Comparison of ENCODE assay signal across 1 cellular context in the genomic region with DNA sequence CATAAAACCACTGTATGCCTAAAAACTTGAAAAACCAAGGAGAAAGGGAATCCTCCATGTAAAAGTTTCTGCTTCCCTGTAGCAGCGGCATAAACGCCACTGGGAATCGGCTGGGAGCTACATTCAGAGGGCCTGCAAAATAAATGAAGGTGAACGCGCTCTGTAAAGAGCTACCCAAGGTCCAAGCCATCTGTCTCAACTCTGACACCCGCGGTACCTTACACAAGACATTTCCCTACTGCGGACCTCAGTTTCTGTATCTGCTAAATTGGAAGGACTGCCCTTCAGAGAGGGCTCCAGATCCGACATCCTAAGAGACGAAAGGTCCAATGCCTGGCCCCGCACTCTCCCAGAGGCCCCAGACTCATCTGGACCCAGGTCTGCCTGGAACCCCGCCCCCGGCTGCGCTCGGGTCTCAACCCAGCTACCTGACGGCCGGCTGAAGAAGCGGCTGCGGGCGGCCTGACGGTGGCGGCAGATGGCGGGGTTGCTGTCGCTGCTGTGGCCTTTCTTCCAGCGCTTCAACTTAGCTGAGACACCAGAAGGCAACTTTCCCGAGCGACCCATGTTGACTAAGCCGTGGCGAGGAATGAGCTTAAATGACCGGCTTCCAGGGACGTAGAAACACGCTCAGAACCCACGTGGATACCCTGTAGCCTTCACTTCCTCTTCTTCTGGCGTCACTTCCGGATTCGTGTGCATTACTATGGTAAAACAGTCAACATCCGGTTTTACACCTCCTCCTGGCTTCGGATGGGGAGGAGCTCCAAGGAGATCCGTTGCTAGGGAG.
TF ChIP-seq lines count a peak whose summit lies in the region.

A gene with protein sequence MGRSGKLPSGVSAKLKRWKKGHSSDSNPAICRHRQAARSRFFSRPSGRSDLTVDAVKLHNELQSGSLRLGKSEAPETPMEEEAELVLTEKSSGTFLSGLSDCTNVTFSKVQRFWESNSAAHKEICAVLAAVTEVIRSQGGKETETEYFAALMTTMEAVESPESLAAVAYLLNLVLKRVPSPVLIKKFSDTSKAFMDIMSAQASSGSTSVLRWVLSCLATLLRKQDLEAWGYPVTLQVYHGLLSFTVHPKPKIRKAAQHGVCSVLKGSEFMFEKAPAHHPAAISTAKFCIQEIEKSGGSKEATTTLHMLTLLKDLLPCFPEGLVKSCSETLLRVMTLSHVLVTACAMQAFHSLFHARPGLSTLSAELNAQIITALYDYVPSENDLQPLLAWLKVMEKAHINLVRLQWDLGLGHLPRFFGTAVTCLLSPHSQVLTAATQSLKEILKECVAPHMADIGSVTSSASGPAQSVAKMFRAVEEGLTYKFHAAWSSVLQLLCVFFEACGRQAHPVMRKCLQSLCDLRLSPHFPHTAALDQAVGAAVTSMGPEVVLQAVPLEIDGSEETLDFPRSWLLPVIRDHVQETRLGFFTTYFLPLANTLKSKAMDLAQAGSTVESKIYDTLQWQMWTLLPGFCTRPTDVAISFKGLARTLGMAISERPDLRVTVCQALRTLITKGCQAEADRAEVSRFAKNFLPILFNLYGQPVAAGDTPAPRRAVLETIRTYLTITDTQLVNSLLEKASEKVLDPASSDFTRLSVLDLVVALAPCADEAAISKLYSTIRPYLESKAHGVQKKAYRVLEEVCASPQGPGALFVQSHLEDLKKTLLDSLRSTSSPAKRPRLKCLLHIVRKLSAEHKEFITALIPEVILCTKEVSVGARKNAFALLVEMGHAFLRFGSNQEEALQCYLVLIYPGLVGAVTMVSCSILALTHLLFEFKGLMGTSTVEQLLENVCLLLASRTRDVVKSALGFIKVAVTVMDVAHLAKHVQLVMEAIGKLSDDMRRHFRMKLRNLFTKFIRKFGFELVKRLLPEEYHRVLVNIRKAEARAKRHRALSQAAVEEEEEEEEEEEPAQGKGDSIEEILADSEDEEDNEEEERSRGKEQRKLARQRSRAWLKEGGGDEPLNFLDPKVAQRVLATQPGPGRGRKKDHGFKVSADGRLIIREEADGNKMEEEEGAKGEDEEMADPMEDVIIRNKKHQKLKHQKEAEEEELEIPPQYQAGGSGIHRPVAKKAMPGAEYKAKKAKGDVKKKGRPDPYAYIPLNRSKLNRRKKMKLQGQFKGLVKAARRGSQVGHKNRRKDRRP (N-terminal part only) (minus strand): TSS at position 676 of the 790 bp plus-strand sequence. CDS start 109 bp downstream, at position 567.

TF ChIP-seq in K562, 482 proteins besides CTCF, POLR2A, EP300 and RAD21 (continued from another document and continues in another):
- TF ChIP-seq, protein P1, sequence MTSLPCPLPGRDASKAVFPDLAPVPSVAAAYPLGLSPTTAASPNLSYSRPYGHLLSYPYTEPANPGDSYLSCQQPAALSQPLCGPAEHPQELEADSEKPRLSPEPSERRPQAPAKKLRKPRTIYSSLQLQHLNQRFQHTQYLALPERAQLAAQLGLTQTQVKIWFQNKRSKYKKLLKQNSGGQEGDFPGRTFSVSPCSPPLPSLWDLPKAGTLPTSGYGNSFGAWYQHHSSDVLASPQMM (CRISPR knock-in tag; IDR thresholded peaks at IDR 0.05): no peak
- no peak for TF ChIP-seq MED1 (CRISPR knock-in tag; IDR thresholded peaks at IDR 0.05; ENCODE audit: borderline replicate concordance)
- no peak for TF ChIP-seq PHTF2 (CRISPR knock-in tag; IDR thresholded peaks at IDR 0.05)
- TF ChIP-seq ZFX (CRISPR knock-in tag; IDR thresholded peaks at IDR 0.05): peak; percentile 57
- no peak for TF ChIP-seq SMARCE1 (IDR thresholded peaks at IDR 0.05)
- TF ChIP-seq ZNF695 (CRISPR knock-in tag; IDR thresholded peaks at IDR 0.05): no peak
- TF ChIP-seq, protein P2, sequence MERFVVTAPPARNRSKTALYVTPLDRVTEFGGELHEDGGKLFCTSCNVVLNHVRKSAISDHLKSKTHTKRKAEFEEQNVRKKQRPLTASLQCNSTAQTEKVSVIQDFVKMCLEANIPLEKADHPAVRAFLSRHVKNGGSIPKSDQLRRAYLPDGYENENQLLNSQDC (CRISPR knock-in tag; IDR thresholded peaks at IDR 0.05): no peak
- TF ChIP-seq, protein P3, sequence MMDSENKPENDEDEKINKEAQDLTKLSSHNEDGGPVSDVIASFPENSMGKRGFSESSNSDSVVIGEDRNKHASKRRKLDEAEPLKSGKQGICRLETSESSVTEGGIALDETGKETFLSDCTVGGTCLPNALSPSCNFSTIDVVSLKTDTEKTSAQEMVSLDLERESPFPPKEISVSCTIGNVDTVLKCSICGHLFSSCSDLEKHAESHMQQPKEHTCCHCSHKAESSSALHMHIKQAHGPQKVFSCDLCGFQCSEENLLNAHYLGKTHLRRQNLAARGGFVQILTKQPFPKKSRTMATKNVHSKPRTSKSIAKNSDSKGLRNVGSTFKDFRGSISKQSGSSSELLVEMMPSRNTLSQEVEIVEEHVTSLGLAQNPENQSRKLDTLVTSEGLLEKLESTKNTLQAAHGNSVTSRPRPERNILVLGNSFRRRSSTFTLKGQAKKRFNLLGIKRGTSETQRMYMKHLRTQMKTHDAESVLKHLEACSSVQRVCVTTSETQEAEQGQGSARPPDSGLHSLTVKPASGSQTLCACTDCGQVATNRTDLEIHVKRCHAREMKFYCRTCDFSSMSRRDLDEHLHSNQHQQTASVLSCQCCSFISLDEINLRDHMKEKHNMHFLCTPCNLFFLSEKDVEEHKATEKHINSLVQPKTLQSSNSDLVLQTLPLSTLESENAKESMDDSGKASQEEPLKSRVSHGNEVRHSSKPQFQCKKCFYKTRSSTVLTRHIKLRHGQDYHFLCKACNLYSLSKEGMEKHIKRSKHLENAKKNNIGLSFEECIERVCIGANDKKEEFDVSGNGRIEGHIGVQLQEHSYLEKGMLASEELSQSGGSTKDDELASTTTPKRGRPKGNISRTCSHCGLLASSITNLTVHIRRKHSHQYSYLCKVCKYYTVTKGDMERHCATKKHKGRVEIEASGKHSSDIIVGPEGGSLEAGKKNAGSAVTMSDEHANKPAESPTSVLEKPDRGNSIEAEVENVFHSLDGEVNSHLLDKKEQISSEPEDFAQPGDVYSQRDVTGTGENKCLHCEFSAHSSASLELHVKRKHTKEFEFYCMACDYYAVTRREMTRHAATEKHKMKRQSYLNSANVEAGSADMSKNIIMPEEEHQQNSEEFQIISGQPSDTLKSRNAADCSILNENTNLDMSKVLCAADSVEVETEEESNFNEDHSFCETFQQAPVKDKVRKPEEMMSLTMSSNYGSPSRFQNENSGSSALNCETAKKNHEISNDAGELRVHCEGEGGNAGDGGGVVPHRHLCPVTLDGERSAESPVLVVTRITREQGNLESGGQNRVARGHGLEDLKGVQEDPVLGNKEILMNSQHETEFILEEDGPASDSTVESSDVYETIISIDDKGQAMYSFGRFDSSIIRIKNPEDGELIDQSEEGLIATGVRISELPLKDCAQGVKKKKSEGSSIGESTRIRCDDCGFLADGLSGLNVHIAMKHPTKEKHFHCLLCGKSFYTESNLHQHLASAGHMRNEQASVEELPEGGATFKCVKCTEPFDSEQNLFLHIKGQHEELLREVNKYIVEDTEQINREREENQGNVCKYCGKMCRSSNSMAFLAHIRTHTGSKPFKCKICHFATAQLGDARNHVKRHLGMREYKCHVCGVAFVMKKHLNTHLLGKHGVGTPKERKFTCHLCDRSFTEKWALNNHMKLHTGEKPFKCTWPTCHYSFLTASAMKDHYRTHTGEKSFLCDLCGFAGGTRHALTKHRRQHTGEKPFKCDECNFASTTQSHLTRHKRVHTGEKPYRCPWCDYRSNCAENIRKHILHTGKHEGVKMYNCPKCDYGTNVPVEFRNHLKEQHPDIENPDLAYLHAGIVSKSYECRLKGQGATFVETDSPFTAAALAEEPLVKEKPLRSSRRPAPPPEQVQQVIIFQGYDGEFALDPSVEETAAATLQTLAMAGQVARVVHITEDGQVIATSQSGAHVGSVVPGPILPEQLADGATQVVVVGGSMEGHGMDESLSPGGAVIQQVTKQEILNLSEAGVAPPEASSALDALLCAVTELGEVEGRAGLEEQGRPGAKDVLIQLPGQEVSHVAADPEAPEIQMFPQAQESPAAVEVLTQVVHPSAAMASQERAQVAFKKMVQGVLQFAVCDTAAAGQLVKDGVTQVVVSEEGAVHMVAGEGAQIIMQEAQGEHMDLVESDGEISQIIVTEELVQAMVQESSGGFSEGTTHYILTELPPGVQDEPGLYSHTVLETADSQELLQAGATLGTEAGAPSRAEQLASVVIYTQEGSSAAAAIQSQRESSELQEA (IDR thresholded peaks at IDR 0.05; ENCODE audit: low read depth): no peak
- TF ChIP-seq KDM1A (IDR thresholded peaks at IDR 0.05): no peak
- TF ChIP-seq ZBTB7A (IDR thresholded peaks at IDR 0.05; ENCODE audit: borderline replicate concordance, control insufficient read depth, low read depth, low read length): no peak
- no peak for TF ChIP-seq SETDB1 (IDR thresholded peaks at IDR 0.05; ENCODE audit: low read length)
- no peak for TF ChIP-seq NUFIP1 (IDR thresholded peaks at IDR 0.05; ENCODE audit: partially characterized antibody)
- no peak for TF ChIP-seq ESRRA (IDR thresholded peaks at IDR 0.05; ENCODE audit: borderline replicate concordance, low read depth)
- no peak for TF ChIP-seq ZNF324 (CRISPR knock-in tag; IDR thresholded peaks at IDR 0.05)
- no peak for TF ChIP-seq ZBTB17 (CRISPR knock-in tag; IDR thresholded peaks at IDR 0.05)
- TF ChIP-seq, protein P4, sequence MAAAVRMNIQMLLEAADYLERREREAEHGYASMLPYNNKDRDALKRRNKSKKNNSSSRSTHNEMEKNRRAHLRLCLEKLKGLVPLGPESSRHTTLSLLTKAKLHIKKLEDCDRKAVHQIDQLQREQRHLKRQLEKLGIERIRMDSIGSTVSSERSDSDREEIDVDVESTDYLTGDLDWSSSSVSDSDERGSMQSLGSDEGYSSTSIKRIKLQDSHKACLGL (CRISPR knock-in tag; IDR thresholded peaks at IDR 0.05; ENCODE audit: borderline replicate concordance, poor library complexity, severe bottlenecking): peak; percentile 96
- TF ChIP-seq, protein P5, sequence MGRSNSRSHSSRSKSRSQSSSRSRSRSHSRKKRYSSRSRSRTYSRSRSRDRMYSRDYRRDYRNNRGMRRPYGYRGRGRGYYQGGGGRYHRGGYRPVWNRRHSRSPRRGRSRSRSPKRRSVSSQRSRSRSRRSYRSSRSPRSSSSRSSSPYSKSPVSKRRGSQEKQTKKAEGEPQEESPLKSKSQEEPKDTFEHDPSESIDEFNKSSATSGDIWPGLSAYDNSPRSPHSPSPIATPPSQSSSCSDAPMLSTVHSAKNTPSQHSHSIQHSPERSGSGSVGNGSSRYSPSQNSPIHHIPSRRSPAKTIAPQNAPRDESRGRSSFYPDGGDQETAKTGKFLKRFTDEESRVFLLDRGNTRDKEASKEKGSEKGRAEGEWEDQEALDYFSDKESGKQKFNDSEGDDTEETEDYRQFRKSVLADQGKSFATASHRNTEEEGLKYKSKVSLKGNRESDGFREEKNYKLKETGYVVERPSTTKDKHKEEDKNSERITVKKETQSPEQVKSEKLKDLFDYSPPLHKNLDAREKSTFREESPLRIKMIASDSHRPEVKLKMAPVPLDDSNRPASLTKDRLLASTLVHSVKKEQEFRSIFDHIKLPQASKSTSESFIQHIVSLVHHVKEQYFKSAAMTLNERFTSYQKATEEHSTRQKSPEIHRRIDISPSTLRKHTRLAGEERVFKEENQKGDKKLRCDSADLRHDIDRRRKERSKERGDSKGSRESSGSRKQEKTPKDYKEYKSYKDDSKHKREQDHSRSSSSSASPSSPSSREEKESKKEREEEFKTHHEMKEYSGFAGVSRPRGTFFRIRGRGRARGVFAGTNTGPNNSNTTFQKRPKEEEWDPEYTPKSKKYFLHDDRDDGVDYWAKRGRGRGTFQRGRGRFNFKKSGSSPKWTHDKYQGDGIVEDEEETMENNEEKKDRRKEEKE (IDR thresholded peaks at IDR 0.05; ENCODE audit: borderline replicate concordance in 1 of 2, control insufficient read depth in 1 of 2, low read depth in 2 of 2, low read length in 1 of 2): no peak
- TF ChIP-seq ZFPM2 (CRISPR knock-in tag; IDR thresholded peaks at IDR 0.05): no peak
- no peak for TF ChIP-seq MIER1 (IDR thresholded peaks at IDR 0.05; ENCODE audit: low read depth)
- TF ChIP-seq ZFP1 (CRISPR knock-in tag; IDR thresholded peaks at IDR 0.05): no peak
- TF ChIP-seq, protein P6, sequence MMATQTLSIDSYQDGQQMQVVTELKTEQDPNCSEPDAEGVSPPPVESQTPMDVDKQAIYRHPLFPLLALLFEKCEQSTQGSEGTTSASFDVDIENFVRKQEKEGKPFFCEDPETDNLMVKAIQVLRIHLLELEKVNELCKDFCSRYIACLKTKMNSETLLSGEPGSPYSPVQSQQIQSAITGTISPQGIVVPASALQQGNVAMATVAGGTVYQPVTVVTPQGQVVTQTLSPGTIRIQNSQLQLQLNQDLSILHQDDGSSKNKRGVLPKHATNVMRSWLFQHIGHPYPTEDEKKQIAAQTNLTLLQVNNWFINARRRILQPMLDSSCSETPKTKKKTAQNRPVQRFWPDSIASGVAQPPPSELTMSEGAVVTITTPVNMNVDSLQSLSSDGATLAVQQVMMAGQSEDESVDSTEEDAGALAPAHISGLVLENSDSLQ (IDR thresholded peaks at IDR 0.05): no peak
- no peak for TF ChIP-seq BDP1 (IDR thresholded peaks at IDR 0.05; ENCODE audit: insufficient read depth, insufficient read length)
- TF ChIP-seq, protein P7, sequence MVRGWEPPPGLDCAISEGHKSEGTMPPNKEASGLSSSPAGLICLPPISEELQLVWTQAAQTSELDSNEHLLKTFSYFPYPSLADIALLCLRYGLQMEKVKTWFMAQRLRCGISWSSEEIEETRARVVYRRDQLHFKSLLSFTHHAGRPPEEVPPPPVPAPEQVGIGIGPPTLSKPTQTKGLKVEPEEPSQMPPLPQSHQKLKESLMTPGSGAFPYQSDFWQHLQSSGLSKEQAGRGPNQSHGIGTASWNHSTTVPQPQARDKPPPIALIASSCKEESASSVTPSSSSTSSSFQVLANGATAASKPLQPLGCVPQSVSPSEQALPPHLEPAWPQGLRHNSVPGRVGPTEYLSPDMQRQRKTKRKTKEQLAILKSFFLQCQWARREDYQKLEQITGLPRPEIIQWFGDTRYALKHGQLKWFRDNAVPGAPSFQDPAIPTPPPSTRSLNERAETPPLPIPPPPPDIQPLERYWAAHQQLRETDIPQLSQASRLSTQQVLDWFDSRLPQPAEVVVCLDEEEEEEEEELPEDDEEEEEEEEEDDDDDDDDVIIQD (CRISPR knock-in tag; IDR thresholded peaks at IDR 0.05): no peak
- no peak for TF ChIP-seq SRSF7 (optimal IDR thresholded peaks at IDR 0.05; ENCODE audit: low read depth, low read length)
- TF ChIP-seq CBX5 (IDR thresholded peaks at IDR 0.05; ENCODE audit: borderline replicate concordance, low read depth): no peak
- TF ChIP-seq, protein P8, sequence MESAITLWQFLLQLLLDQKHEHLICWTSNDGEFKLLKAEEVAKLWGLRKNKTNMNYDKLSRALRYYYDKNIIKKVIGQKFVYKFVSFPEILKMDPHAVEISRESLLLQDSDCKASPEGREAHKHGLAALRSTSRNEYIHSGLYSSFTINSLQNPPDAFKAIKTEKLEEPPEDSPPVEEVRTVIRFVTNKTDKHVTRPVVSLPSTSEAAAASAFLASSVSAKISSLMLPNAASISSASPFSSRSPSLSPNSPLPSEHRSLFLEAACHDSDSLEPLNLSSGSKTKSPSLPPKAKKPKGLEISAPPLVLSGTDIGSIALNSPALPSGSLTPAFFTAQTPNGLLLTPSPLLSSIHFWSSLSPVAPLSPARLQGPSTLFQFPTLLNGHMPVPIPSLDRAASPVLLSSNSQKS (CRISPR knock-in tag; IDR thresholded peaks at IDR 0.05): no peak
- TF ChIP-seq, protein P9, sequence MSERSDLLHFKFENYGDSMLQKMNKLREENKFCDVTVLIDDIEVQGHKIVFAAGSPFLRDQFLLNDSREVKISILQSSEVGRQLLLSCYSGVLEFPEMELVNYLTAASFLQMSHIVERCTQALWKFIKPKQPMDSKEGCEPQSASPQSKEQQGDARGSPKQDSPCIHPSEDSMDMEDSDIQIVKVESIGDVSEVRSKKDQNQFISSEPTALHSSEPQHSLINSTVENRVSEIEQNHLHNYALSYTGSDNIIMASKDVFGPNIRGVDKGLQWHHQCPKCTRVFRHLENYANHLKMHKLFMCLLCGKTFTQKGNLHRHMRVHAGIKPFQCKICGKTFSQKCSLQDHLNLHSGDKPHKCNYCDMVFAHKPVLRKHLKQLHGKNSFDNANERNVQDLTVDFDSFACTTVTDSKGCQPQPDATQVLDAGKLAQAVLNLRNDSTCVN (CRISPR knock-in tag; IDR thresholded peaks at IDR 0.05): no peak
- no peak for TF ChIP-seq MEF2A (IDR thresholded peaks at IDR 0.05; ENCODE audit: control insufficient read depth, low read depth, low read length)
- TF ChIP-seq TAF1 (IDR thresholded peaks at IDR 0.05; ENCODE audit: control insufficient read depth, extremely low read depth, insufficient read depth, low read length, severe bottlenecking): peak; percentile 62
- TF ChIP-seq KAT8 (IDR thresholded peaks at IDR 0.05; ENCODE audit: low read depth): no peak
